In the genomic region with DNA sequence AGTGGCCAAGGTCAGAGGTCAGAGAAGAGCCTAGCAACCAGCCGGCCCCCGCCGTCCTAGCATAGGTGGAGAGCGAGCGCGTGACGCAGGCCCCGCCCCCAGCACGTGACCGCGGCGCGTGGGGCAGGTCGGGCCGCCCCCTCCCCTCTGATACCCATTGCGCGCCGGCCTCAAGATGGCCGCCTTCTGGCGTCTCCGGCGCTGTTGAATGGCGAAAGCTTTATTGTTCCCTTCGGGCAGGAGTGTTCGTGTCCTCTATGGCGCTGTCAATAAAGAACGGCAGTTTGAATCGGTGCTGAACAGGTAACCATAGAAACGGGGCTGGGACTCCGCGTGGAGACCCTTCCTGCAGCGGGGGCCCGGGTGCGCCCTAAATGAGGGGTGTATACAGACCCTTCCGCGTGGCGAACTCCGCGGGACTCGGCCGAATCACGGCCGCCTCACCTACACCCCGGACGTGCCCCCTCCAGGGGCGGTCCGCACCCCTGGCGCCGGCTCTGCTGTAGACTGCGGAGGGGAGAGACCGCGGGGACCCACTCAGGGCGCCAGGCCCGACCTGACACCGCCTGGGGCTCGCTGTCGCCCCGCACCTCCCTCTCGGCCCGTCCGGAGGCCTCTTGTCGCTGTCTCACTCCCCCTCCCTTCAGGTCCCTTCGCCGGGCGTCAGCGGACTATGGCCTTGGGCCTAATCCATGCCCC, we compare ENCODE assay signal across 8 cellular contexts. TPM values are rescaled to one million over a fixed set of nuclear protein-coding genes. Genes with fewer than 3 reads are reported as not detected.
A peak's percentile ranks its signal among the peaks of the same experiment; 100 is the strongest.
DNase-seq lines count a peak whose midpoint lies in the region; ATAC-seq and TF ChIP-seq lines count a peak whose summit lies in the region.

A gene with protein sequence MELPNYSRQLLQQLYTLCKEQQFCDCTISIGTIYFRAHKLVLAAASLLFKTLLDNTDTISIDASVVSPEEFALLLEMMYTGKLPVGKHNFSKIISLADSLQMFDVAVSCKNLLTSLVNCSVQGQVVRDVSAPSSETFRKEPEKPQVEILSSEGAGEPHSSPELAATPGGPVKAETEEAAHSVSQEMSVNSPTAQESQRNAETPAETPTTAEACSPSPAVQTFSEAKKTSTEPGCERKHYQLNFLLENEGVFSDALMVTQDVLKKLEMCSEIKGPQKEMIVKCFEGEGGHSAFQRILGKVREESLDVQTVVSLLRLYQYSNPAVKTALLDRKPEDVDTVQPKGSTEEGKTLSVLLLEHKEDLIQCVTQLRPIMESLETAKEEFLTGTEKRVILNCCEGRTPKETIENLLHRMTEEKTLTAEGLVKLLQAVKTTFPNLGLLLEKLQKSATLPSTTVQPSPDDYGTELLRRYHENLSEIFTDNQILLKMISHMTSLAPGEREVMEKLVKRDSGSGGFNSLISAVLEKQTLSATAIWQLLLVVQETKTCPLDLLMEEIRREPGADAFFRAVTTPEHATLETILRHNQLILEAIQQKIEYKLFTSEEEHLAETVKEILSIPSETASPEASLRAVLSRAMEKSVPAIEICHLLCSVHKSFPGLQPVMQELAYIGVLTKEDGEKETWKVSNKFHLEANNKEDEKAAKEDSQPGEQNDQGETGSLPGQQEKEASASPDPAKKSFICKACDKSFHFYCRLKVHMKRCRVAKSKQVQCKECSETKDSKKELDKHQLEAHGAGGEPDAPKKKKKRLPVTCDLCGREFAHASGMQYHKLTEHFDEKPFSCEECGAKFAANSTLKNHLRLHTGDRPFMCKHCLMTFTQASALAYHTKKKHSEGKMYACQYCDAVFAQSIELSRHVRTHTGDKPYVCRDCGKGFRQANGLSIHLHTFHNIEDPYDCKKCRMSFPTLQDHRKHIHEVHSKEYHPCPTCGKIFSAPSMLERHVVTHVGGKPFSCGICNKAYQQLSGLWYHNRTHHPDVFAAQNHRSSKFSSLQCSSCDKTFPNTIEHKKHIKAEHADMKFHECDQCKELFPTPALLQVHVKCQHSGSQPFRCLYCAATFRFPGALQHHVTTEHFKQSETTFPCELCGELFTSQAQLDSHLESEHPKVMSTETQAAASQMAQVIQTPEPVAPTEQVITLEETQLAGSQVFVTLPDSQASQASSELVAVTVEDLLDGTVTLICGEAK (plus strand): TSS at position 150 of the 699 bp plus-strand sequence. CDS start 38,098 bp downstream, outside the sequence.

- H3K36me3 ChIP-seq in HUES6 (ENCODE audit: control insufficient read depth, insufficient read depth, low read length) (no peaks in the 10 kb centered on the region), OCI-LY1 (ENCODE audit: insufficient read depth, low read length) (no peaks in the 10 kb centered on the region)

- H4K20me1 ChIP-seq in OCI-LY1 (ENCODE audit: insufficient read depth, low read length) = no peaks in the 10 kb centered on the region

- peak within 1 kb of the TSS; percentile 70 for H3K27ac ChIP-seq in HUES6 (ENCODE audit: low read depth, low read length)
- H3K27ac ChIP-seq in OCI-LY1 (ENCODE audit: low read depth, low read length, poor library complexity, severe bottlenecking) = peak within 1 kb of the TSS; percentile 53

- peak within 1 kb of the TSS; percentile 81 for H3K4me2 ChIP-seq in OCI-LY1 (ENCODE audit: low read length)

- peak; percentile 87 for ATAC-seq in GM21423 (IDR thresholded peaks at IDR 0.05; ENCODE audit: unreplicated experiment)

- H3K9ac ChIP-seq in HUES6 (ENCODE audit: low read length) (peak within 1 kb of the TSS; percentile 87), OCI-LY1 (ENCODE audit: low read length) (peak within 1 kb of the TSS; percentile 75)

- H3K27me3 Mint-ChIP-seq in endothelial cell (ENCODE audit: unreplicated experiment) (peaks cover 6% of the 10 kb centered on the region), mesothelial cell of epicardium (ENCODE audit: low read depth) (no peaks in the 10 kb centered on the region)

- peak within 1 kb of the TSS; percentile 91 for H3K4me3 ChIP-seq in HUES6 (ENCODE audit: low read depth, low read length)
- peak within 1 kb of the TSS; percentile 84 for H3K4me3 ChIP-seq in OCI-LY1 (ENCODE audit: low read depth, low read length, poor library complexity, severe bottlenecking)

- no peaks in the 10 kb centered on the region for H3F3A ChIP-seq in OCI-LY1 (ENCODE audit: insufficient read depth, low read length)

- in situ Hi-C loops in Caki2 (cut with HindIII; ENCODE audit: low pct_unique_long_range_greater_than_20kb, low sequenced_read_pairs) = no loop called here

- H3K4me3 Mint-ChIP-seq in endothelial cell (ENCODE audit: unreplicated experiment) (peak within 1 kb of the TSS; percentile 94), mesothelial cell of epicardium (peak within 1 kb of the TSS; percentile 88)

- no peaks in the 10 kb centered on the region for H3K9me3 ChIP-seq in HUES6 (ENCODE audit: control insufficient read depth, insufficient read depth, low read depth, low read length)
- no peaks in the 10 kb centered on the region for H3K9me3 ChIP-seq in OCI-LY1 (ENCODE audit: low read length)

- peak within 1 kb of the TSS; percentile 92 for H2AFZ ChIP-seq in OCI-LY1 (ENCODE audit: low read length)

- H3K27me3 ChIP-seq in HUES6 (ENCODE audit: control insufficient read depth, insufficient read depth, low read length) (no peaks in the 10 kb centered on the region), OCI-LY1 (ENCODE audit: insufficient read depth, low read length) (no peaks in the 10 kb centered on the region)

- 0 out of 2 replicates have a peak, but pooled peaks cover 8% of the 10 kb centered on the region for H3K79me2 ChIP-seq in OCI-LY1 (ENCODE audit: insufficient read depth, low read length)

- no peaks in the 10 kb centered on the region for H3K9me3 Mint-ChIP-seq in endothelial cell (ENCODE audit: unreplicated experiment)
- no peaks in the 10 kb centered on the region for H3K9me3 Mint-ChIP-seq in mesothelial cell of epicardium

- H3K9me2 ChIP-seq in OCI-LY1 (ENCODE audit: low read depth, low read length) = no peaks in the 10 kb centered on the region

- H3K4me1 ChIP-seq in HUES6 (ENCODE audit: control insufficient read depth, insufficient read depth, low read length) (peaks cover 21% of the 10 kb centered on the region), OCI-LY1 (ENCODE audit: insufficient read depth, low read length, severe bottlenecking) (peaks cover 19% of the 10 kb centered on the region)

- TF ChIP-seq CTCF in OCI-LY1 (IDR thresholded peaks at IDR 0.05; ENCODE audit: low read length) (no peak), endothelial cell (IDR thresholded peaks at IDR 0.05; ENCODE audit: unreplicated experiment) (no peak), mesothelial cell of epicardium (IDR thresholded peaks at IDR 0.05; ENCODE audit: unreplicated experiment) (no peak)

- DNase-seq in Caki2 (ENCODE audit: low read depth) (peak; percentile 97), endothelial cell (ENCODE audit: low spot score) (peak; percentile 97), mesothelial cell of epicardium (ENCODE audit: low spot score in 2 of 2, unreplicated experiment in 2 of 2) (peak; percentile 90 to 92)
- peak; percentile 95 for DNase-seq in activated CD8-positive, alpha-beta memory T cell treated with anti-CD3 and anti-CD28 coated beads, Interleukin-2, amount 50 U/mL, for 4 hours
- peak; percentile 85 to 89 for DNase-seq in stimulated activated CD8-positive, alpha-beta memory T cell treated with anti-CD3 and anti-CD28 coated beads, Interleukin-15, amount 100 ng/mL, for 4 hours (ENCODE audit: low read depth in 2 of 2)

- H3K36me3 Mint-ChIP-seq in endothelial cell (ENCODE audit: low read depth, unreplicated experiment) (no peaks in the 10 kb centered on the region), mesothelial cell of epicardium (no peaks in the 10 kb centered on the region)

- H3K27ac Mint-ChIP-seq in endothelial cell (ENCODE audit: unreplicated experiment) (peak within 1 kb of the TSS; percentile 97), mesothelial cell of epicardium (peak within 1 kb of the TSS; percentile 93)

- peaks cover 20% of the 10 kb centered on the region for H3K4me1 Mint-ChIP-seq in endothelial cell (ENCODE audit: unreplicated experiment)
- H3K4me1 Mint-ChIP-seq in mesothelial cell of epicardium = peaks cover 58% of the 10 kb centered on the region

RNA-seq across cellular contexts. Expression of the gene that starts here (rescaled TPM):
- 5.7 and 6.7 TPM in 2 replicates for total RNA-seq in Caki2 (2014; rRNA removed; shearing (Covaris generic); ENCODE audit: low replicate concordance)
- total RNA-seq in endothelial cell (ENCODE audit: unreplicated experiment) (18.9 TPM), mesothelial cell of epicardium (24.3 to 26.8 TPM (median 24.8 TPM) in 3 replicates)

Comparison
In these comparisons a context has a peak if more than half of its experiments do, and no peak if none do; other contexts are left out.
1. Peak in every context shown above with its lines: DNase-seq, ATAC-seq, H3K4me3 ChIP-seq and H3K27ac ChIP-seq.